ENCODE assay signal across 3 cellular contexts in genomic region chr1:192683081-192683480, GRCh38. TPM values are rescaled to one million over a fixed set of nuclear protein-coding genes. Genes with fewer than 3 reads are reported as not detected.
"Had no signal": no experiment of that assay in that cellular context is flagged by ENCODE, and none has a peak within 500 bp of the region (broad histone marks: within the 10 kb centered on the region; RNA-seq: fewer than 3 reads in every experiment).

No MANE protein-coding gene starts in this region.

RNA-seq across cellular contexts. Expression of gene RGS13, which starts 47.1 kb away (rescaled TPM):
- total RNA-seq: LHCN-M2, MCF 10A, NCI-H460 had no signal
